7 cellular contexts compared by ENCODE assay signal in the genomic region with DNA sequence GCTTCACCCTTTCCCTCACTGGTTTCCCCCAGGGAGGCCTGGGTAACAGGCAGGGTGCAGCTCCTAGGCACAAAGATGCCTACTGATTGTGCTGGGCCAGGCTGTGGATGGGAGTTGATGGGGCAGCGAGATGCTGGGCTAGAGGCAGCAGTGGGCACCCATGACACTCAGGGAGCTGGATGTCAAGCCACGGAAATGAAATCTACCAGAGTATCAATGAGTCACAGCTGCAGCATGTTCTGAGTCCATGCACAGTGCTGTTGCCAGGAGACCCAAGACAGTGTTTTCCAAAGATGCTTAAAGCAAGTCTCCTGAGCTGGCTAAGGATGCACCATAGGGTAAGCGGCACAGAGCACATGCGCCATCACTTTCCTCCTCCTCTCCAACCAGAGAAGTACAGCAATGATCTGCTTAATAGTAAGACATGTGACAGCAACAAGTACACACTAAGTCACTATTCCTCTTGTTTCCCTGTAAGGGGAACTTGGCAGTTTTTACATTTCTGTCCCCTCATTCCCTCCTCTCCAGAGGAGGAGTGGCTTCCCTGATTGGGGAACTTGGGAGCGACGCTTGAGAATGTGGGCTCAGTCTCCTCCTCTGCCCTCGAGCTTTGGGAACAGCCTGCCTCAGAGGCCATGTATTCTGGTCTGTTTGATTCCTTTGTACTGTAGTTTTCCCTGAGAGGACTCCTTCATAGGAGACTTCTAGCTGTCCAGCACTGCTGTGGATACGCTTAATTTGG. TPM values are rescaled to one million over a fixed set of nuclear protein-coding genes. Genes with fewer than 3 reads are reported as not detected.
A peak's percentile ranks its signal among the peaks of the same experiment; 100 is the strongest.
DNase-seq lines count a peak whose midpoint lies in the region; ATAC-seq and TF ChIP-seq lines count a peak whose summit lies in the region.

No MANE protein-coding gene starts in this region.

- H3K9me3 Mint-ChIP-seq in T-cell: no peaks in the 10 kb centered on the region
- H3K9me3 Mint-ChIP-seq in stimulated activated memory B cell treated with anti-CD40 and anti-IgM and Interleukin-4, amounts not matched to agents 10 μg/mL and 1 μg/mL and 100 μg/mL, for 72 hours: no peaks in the 10 kb centered on the region

- H3K4me3 ChIP-seq in foreskin fibroblast (ENCODE audit: low read depth in 1 of 2, low read length in 2 of 2) (no peak overlapping the region), WERI-Rb-1 (ENCODE audit: low read depth, low read length) (no peak overlapping the region)

- peaks cover 6% of the 10 kb centered on the region for H3K36me3 Mint-ChIP-seq in T-cell
- peaks cover 5% of the 10 kb centered on the region for H3K36me3 Mint-ChIP-seq in stimulated activated memory B cell treated with anti-CD40 and anti-IgM and Interleukin-4, amounts not matched to agents 10 μg/mL and 1 μg/mL and 100 μg/mL, for 72 hours

- DNase-seq in GM04504 (ENCODE audit: low read depth) (peak; percentile 88), T-cell (no peak), foreskin fibroblast (peak; percentile 84 to 90), WERI-Rb-1 (no peak)

- H3K9me3 ChIP-seq in WERI-Rb-1 (ENCODE audit: severe bottlenecking): no peaks in the 10 kb centered on the region

- no peak overlapping the region for H3K4me3 Mint-ChIP-seq in T-cell
- no peak overlapping the region for H3K4me3 Mint-ChIP-seq in stimulated activated memory B cell treated with anti-CD40 and anti-IgM and Interleukin-4, amounts not matched to agents 10 μg/mL and 1 μg/mL and 100 μg/mL, for 72 hours

- peak overlapping the region; percentile 93 to 98 for H3K27ac Mint-ChIP-seq in T-cell
- peak overlapping the region; percentile 90 for H3K27ac Mint-ChIP-seq in stimulated activated memory B cell treated with anti-CD40 and anti-IgM and Interleukin-4, amounts not matched to agents 10 μg/mL and 1 μg/mL and 100 μg/mL, for 72 hours

- H3K27ac ChIP-seq in WERI-Rb-1: no peak overlapping the region

- no peaks in the 10 kb centered on the region for H3K36me3 ChIP-seq in WERI-Rb-1

- CTCF ChIA-PET in T-cell (lab: Charles Lee): interaction anchor here (0.6 to 2.1 kb wide), 3 partner anchors 11 to 26 kb away, joined by 3 to 5 read pairs (median 3); no protein-coding TSS in a partner anchor

- ATAC-seq in T-cell (replicated peaks in 1 of 4): no peak
- no peak for ATAC-seq in stimulated activated memory B cell treated with anti-CD40 and anti-IgM and Interleukin-4, amounts not matched to agents 10 μg/mL and 1 μg/mL and 100 μg/mL, for 72 hours
- no peak for ATAC-seq in GM21515 (IDR thresholded peaks at IDR 0.05; ENCODE audit: unreplicated experiment)
- no peak for ATAC-seq in HG02840 (IDR thresholded peaks at IDR 0.05; ENCODE audit: low FRiP score, unreplicated experiment)

- no peaks in the 10 kb centered on the region for H3K27me3 ChIP-seq in WERI-Rb-1 (ENCODE audit: insufficient read depth, low read depth, severe bottlenecking)

- no peak for TF ChIP-seq CTCF in foreskin fibroblast (IDR thresholded peaks at IDR 0.05; ENCODE audit: low read depth, low read length)
- TF ChIP-seq CTCF in WERI-Rb-1 (IDR thresholded peaks at IDR 0.05; ENCODE audit: low read depth, low read length): no peak

- POLR2A ChIA-PET in T-cell (lab: Charles Lee): no interaction called here

- no peaks in the 10 kb centered on the region for H3K27me3 Mint-ChIP-seq in T-cell
- H3K27me3 Mint-ChIP-seq in stimulated activated memory B cell treated with anti-CD40 and anti-IgM and Interleukin-4, amounts not matched to agents 10 μg/mL and 1 μg/mL and 100 μg/mL, for 72 hours: no peaks in the 10 kb centered on the region

- H3K4me1 Mint-ChIP-seq in T-cell: peaks cover 34 to 69% (median 64%) of the 10 kb centered on the region in 3 donors
- peaks cover 37% of the 10 kb centered on the region for H3K4me1 Mint-ChIP-seq in stimulated activated memory B cell treated with anti-CD40 and anti-IgM and Interleukin-4, amounts not matched to agents 10 μg/mL and 1 μg/mL and 100 μg/mL, for 72 hours

RNA-seq across cellular contexts. Expression of a gene that starts 57.2 kb away (rescaled TPM):
- 10 to 100 TPM; 30.0 to 60.3 (median 37.6) TPM for total RNA-seq in T-cell

Comparison
In these comparisons a context has a peak if more than half of its experiments do, and no peak if none do; other contexts are left out.
1. DNase-seq: peak in GM04504 (single experiment) and foreskin fibroblast (2 of 2); none in T-cell (0 of 34) and WERI-Rb-1 (single experiment).